In genomic region chr3:17742092-17742836, GRCh38 we compare ENCODE assay signal across 1 cellular context.
TF ChIP-seq lines count a peak whose summit lies in the region.

TBC1D5 (minus strand) TSS chr3:17742631; CDS start chr3:17508570, 234,061 bp downstream.

TF ChIP-seq in K562, 482 proteins besides CTCF, POLR2A, EP300 and RAD21 (continued from another document and continues in another):
- TF ChIP-seq CREB3 (tag; conservative IDR thresholded peaks at IDR 0.05; ENCODE audit: low read depth), result no peak
- peak; percentile 95 for TF ChIP-seq U2AF1 (optimal IDR thresholded peaks at IDR 0.05; ENCODE audit: low read depth, low read length)
- TF ChIP-seq MAX (CRISPR knock-in tag; IDR thresholded peaks at IDR 0.05), result peak; percentile 94
- TF ChIP-seq DIDO1 (tag; IDR thresholded peaks at IDR 0.05; ENCODE audit: low read depth), result peak; percentile 60; the same call in 1 of the 2 replicates
- no peak for TF ChIP-seq ETV6 (IDR thresholded peaks at IDR 0.05; ENCODE audit: borderline replicate concordance in 1 of 2, low read depth in 2 of 2, low read length in 1 of 2)
- TF ChIP-seq ETV6 (CRISPR knock-in tag; IDR thresholded peaks at IDR 0.05; ENCODE audit: borderline replicate concordance), result peak; percentile 49; the same call in 1 of the 2 replicates
- TF ChIP-seq CLOCK (CRISPR knock-in tag; IDR thresholded peaks at IDR 0.05; ENCODE audit: borderline replicate concordance), result peak; percentile 65; the same call in 1 of the 2 replicates
- TF ChIP-seq DLX4 (CRISPR knock-in tag; IDR thresholded peaks at IDR 0.05), result no peak
- TF ChIP-seq ZNF24 (IDR thresholded peaks at IDR 0.05), result peak; percentile 74
- peak; percentile 49; the same call in 1 of the 2 replicates for TF ChIP-seq ZBED1 (IDR thresholded peaks at IDR 0.05)
- no peak for TF ChIP-seq POLR3A (IDR thresholded peaks at IDR 0.05; ENCODE audit: borderline replicate concordance, extremely low read depth, insufficient read depth, insufficient read length)
- peak; percentile 88 for TF ChIP-seq BRD9 (IDR thresholded peaks at IDR 0.05; ENCODE audit: low read depth, partially characterized antibody)
- no peak for TF ChIP-seq ZKSCAN3 (CRISPR knock-in tag; IDR thresholded peaks at IDR 0.05)
- peak; percentile 57; the same call in 1 of the 2 replicates for TF ChIP-seq ZNF766 (CRISPR knock-in tag; conservative IDR thresholded peaks at IDR 0.05)
- TF ChIP-seq NRF1 (conservative IDR thresholded peaks at IDR 0.05 in 1 of 2, IDR thresholded peaks at IDR 0.05 in 1 of 2), result peak; percentile 100
- TF ChIP-seq GABPA (tag; conservative IDR thresholded peaks at IDR 0.05; ENCODE audit: low read depth), result peak; percentile 67
- peak; percentile 62; the same call in 1 of the 2 replicates for TF ChIP-seq ZFP91 (CRISPR knock-in tag; IDR thresholded peaks at IDR 0.05)
- 0 out of 2 replicates have a peak, but pooled peaks have one; percentile 21 for TF ChIP-seq MEF2A (IDR thresholded peaks at IDR 0.05; ENCODE audit: control insufficient read depth, low read depth, low read length)
- no peak for TF ChIP-seq ZNF696 (CRISPR knock-in tag; conservative IDR thresholded peaks at IDR 0.05)
- TF ChIP-seq E4F1 (CRISPR knock-in tag; IDR thresholded peaks at IDR 0.05; ENCODE audit: borderline replicate concordance), result no peak
- TF ChIP-seq MCM7 (IDR thresholded peaks at IDR 0.05), result no peak
- no peak for TF ChIP-seq STAT5B (CRISPR knock-in tag; IDR thresholded peaks at IDR 0.05)
- TF ChIP-seq PTTG1 (tag; IDR thresholded peaks at IDR 0.05; ENCODE audit: low read depth), result no peak
- peak; percentile 69 for TF ChIP-seq ZNF316 (IDR thresholded peaks at IDR 0.05)
- TF ChIP-seq ZNF224 (CRISPR knock-in tag; IDR thresholded peaks at IDR 0.05), result 0 out of 2 replicates have a peak, but pooled peaks have one; percentile 78
- TF ChIP-seq ZBTB5 (IDR thresholded peaks at IDR 0.05), result peak; percentile 97
- TF ChIP-seq REST (CRISPR knock-in tag; IDR thresholded peaks at IDR 0.05; ENCODE audit: low read depth), result peak; percentile 63
- TF ChIP-seq LEF1 (IDR thresholded peaks at IDR 0.05), result no peak
- TF ChIP-seq ATF7 (IDR thresholded peaks at IDR 0.05), result peak; percentile 85
- peak; percentile 85; the same call in 1 of the 2 replicates for TF ChIP-seq THAP7 (CRISPR knock-in tag; IDR thresholded peaks at IDR 0.05)
- TF ChIP-seq ARID3A (IDR thresholded peaks at IDR 0.05; ENCODE audit: borderline replicate concordance, low read depth, low read length), result no peak
- TF ChIP-seq TAL1 (IDR thresholded peaks at IDR 0.05), result no peak
- peak; percentile 72 for TF ChIP-seq PRDM10 (IDR thresholded peaks at IDR 0.05; ENCODE audit: partially characterized antibody)
- no peak; the same call in 1 of the 2 replicates for TF ChIP-seq ZC3H4 (CRISPR knock-in tag; IDR thresholded peaks at IDR 0.05; ENCODE audit: borderline replicate concordance)
